ENCODE assay signal across 22 cellular contexts in genomic region chr1:68811806-68812205, GRCh38.
DNase-seq lines count a peak whose midpoint lies in the region; ATAC-seq and TF ChIP-seq lines count a peak whose summit lies in the region.
"Had no signal": no experiment of that assay in that cellular context is flagged by ENCODE, and none has a peak within 500 bp of the region (broad histone marks: within the 10 kb centered on the region; RNA-seq: fewer than 3 reads in every experiment).

No MANE protein-coding gene starts in this region.

- no peaks in the 10 kb centered on the region for H3K36me3 Mint-ChIP-seq in activated CD4-positive, alpha-beta memory T cell treated with anti-CD3 and anti-CD28 coated beads, Interleukin-2, amount 10 ng/mL, durations not matched to agents 7 days and 5 days (ENCODE audit: low read depth)
- H3K36me3 Mint-ChIP-seq in glutamatergic neuron (ENCODE audit: unreplicated experiment) = no peaks in the 10 kb centered on the region

- DNase-seq in NCI-H1436 (lab: John Stamatoyannopoulos, UW) = peak; percentile 55
- DNase-seq in NCI-H2227 treated with DMSO at 0.1 percent for 48 hours (lab: John Stamatoyannopoulos, UW) = peak; percentile 45
- peak; percentile 58 for DNase-seq in epithelial cell of esophagus (ENCODE audit: low read depth)
- DNase-seq in renal cortical epithelial cell (ENCODE audit: low read depth) = peak; percentile 23
- DNase-seq in activated CD4-positive, alpha-beta memory T cell treated with anti-CD3 and anti-CD28 coated beads, Interleukin-2, amount 10 ng/mL, durations not matched to agents 7 days and 5 days = no peak
- no peak for DNase-seq in glutamatergic neuron
- DNase-seq: activated CD4-positive, alpha-beta T cell treated with anti-CD3 and anti-CD28 coated beads for 48 hours; activated naive CD4-positive, alpha-beta T cell treated with anti-CD3 and anti-CD28 coated beads for 36 hours; activated T-cell treated with anti-CD3 and anti-CD28 coated beads, Interleukin-2, amount 50 U/mL, for 4 hours; amniotic stem cell; DMS 273 treated with DMSO at 0.1 percent for 48 hours; endodermal cell; GM23248; HFFc6; mesenchymal stem cell; NCI-H1930; NCI-H524 treated with DMSO at 0.1 percent for 48 hours; tibial artery had no signal

- H3K4me3 Mint-ChIP-seq in activated CD4-positive, alpha-beta memory T cell treated with anti-CD3 and anti-CD28 coated beads, Interleukin-2, amount 10 ng/mL, durations not matched to agents 7 days and 5 days = no peak overlapping the region
- H3K4me3 Mint-ChIP-seq in glutamatergic neuron (ENCODE audit: unreplicated experiment) = no peak overlapping the region
- H3K4me3 Mint-ChIP-seq: activated naive CD4-positive, alpha-beta T cell treated with anti-CD3 and anti-CD28 coated beads for 36 hours; activated T-cell treated with anti-CD3 and anti-CD28 coated beads, Interleukin-2, amount 50 U/mL, for 4 hours; endodermal cell; HFFc6; stimulated activated naive CD8-positive, alpha-beta T cell treated with anti-CD3 and anti-CD28 coated beads, Interleukin-15, Interleukin-2, amounts not matched to agents 100 ng/mL and 50 ng/mL, for 24 hours had no signal

- no peak overlapping the region for H3K4me3 ChIP-seq in epithelial cell of esophagus (ENCODE audit: low read length)
- H3K4me3 ChIP-seq: coronary artery, GM23248, tibial artery had no signal

- no peaks in the 10 kb centered on the region for H3K27me3 Mint-ChIP-seq in activated CD4-positive, alpha-beta memory T cell treated with anti-CD3 and anti-CD28 coated beads, Interleukin-2, amount 10 ng/mL, durations not matched to agents 7 days and 5 days
- peaks cover 2% of the 10 kb centered on the region for H3K27me3 Mint-ChIP-seq in glutamatergic neuron (ENCODE audit: unreplicated experiment)
- H3K27me3 Mint-ChIP-seq: stimulated activated naive CD8-positive, alpha-beta T cell treated with anti-CD3 and anti-CD28 coated beads, Interleukin-15, Interleukin-2, amounts not matched to agents 100 ng/mL and 50 ng/mL, for 24 hours had no signal

- CTCF ChIA-PET in activated CD4-positive, alpha-beta memory T cell treated with anti-CD3 and anti-CD28 coated beads, Interleukin-2, amount 10 ng/mL, durations not matched to agents 7 days and 5 days (lab: Charles Lee) = no interaction called here

- no peak overlapping the region for H3K27ac Mint-ChIP-seq in activated CD4-positive, alpha-beta memory T cell treated with anti-CD3 and anti-CD28 coated beads, Interleukin-2, amount 10 ng/mL, durations not matched to agents 7 days and 5 days
- H3K27ac Mint-ChIP-seq in glutamatergic neuron (ENCODE audit: unreplicated experiment) = no peak overlapping the region
- H3K27ac Mint-ChIP-seq: activated naive CD4-positive, alpha-beta T cell treated with anti-CD3 and anti-CD28 coated beads for 36 hours; endodermal cell; HFFc6; stimulated activated naive CD8-positive, alpha-beta T cell treated with anti-CD3 and anti-CD28 coated beads, Interleukin-15, Interleukin-2, amounts not matched to agents 100 ng/mL and 50 ng/mL, for 24 hours had no signal

- no peak for ATAC-seq in HG02852 (IDR thresholded peaks at IDR 0.05; ENCODE audit: unreplicated experiment)
- ATAC-seq: activated T-cell treated with anti-CD3 and anti-CD28 coated beads, Interleukin-2, amount 50 U/mL, for 4 hours; SK-N-SH treated with all-trans-retinoic acid at 6 μM for 48 hours had no signal

- POLR2A ChIA-PET in activated CD4-positive, alpha-beta memory T cell treated with anti-CD3 and anti-CD28 coated beads, Interleukin-2, amount 10 ng/mL, durations not matched to agents 7 days and 5 days (lab: Charles Lee) = no interaction called here

- peaks cover 2% of the 10 kb centered on the region for H3K9me3 Mint-ChIP-seq in activated CD4-positive, alpha-beta memory T cell treated with anti-CD3 and anti-CD28 coated beads, Interleukin-2, amount 10 ng/mL, durations not matched to agents 7 days and 5 days
- peaks cover 2% of the 10 kb centered on the region for H3K9me3 Mint-ChIP-seq in glutamatergic neuron (ENCODE audit: unreplicated experiment)
- H3K9me3 Mint-ChIP-seq: activated naive CD4-positive, alpha-beta T cell treated with anti-CD3 and anti-CD28 coated beads for 36 hours; activated T-cell treated with anti-CD3 and anti-CD28 coated beads, Interleukin-2, amount 50 U/mL, for 4 hours; endodermal cell had no signal

- no peaks in the 10 kb centered on the region for H3K4me1 Mint-ChIP-seq in activated CD4-positive, alpha-beta memory T cell treated with anti-CD3 and anti-CD28 coated beads, Interleukin-2, amount 10 ng/mL, durations not matched to agents 7 days and 5 days
- H3K4me1 Mint-ChIP-seq in glutamatergic neuron (ENCODE audit: low read depth, unreplicated experiment) = peaks cover 4% of the 10 kb centered on the region

- no peak for TF ChIP-seq CTCF in epithelial cell of esophagus (IDR thresholded peaks at IDR 0.05; ENCODE audit: insufficient read depth, low read depth, low read length, missing control alignments)
- TF ChIP-seq CTCF in glutamatergic neuron (IDR thresholded peaks at IDR 0.05; ENCODE audit: partially characterized antibody, unreplicated experiment) = no peak

Comparison
In these comparisons a context has a peak if more than half of its experiments do, and no peak if none do; other contexts are left out.
1. DNase-seq: peak in NCI-H1436 (single experiment), NCI-H2227 treated with DMSO at 0.1 percent for 48 hours (single experiment), epithelial cell of esophagus (single experiment) and renal cortical epithelial cell (single experiment); none in activated CD4-positive, alpha-beta memory T cell treated with anti-CD3 and anti-CD28 coated beads, Interleukin-2, amount 10 ng/mL, durations not matched to agents 7 days and 5 days (single experiment) and glutamatergic neuron (single experiment).